ENCODE assay signal across 20 cellular contexts in the genomic region with DNA sequence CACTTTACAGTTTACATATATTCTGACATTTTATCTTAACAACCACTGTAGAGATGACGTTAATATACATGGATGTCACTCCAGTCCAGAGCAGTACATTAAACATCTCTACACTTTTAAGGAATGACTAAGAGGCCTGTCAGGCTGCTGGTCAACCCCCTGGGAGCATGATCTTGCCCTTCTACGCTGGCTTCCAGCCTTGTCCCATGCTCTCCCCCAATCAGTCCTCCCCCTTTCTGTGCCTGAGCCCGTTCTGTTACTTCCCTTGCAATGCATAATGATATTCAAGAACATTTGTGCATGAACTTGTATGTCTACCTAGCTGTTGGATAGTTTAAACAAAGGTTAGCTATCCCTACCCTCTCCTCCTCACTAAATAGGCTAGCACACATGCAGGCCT. TPM values are rescaled to one million over a fixed set of nuclear protein-coding genes. Genes with fewer than 3 reads are reported as not detected.
"Had no signal": no experiment of that assay in that cellular context is flagged by ENCODE, and none has a peak within 500 bp of the region (broad histone marks: within the 10 kb centered on the region; RNA-seq: fewer than 3 reads in every experiment).

No MANE protein-coding gene starts in this region.

- H3K36me3 ChIP-seq: esophagus muscularis mucosa, lower lobe of right lung, thyroid gland had no signal

- H3K27ac ChIP-seq: esophagus muscularis mucosa, foreskin keratinocyte, lower lobe of right lung, thyroid gland had no signal

- ATAC-seq: activated CD8-positive, alpha-beta memory T cell treated with anti-CD3 and anti-CD28 coated beads, Interleukin-2, amount 10 ng/mL, durations not matched to agents 7 days and 5 days; activated naive CD8-positive, alpha-beta T cell treated with anti-CD3 and anti-CD28 coated beads, Interleukin-2, amount 50 U/mL, for 24 hours; foreskin keratinocyte; lower lobe of right lung had no signal

- H3K27ac Mint-ChIP-seq: activated CD4-positive, alpha-beta memory T cell treated with anti-CD3 and anti-CD28 coated beads, Interleukin-2, amount 10 ng/mL, durations not matched to agents 7 days and 5 days; activated CD8-positive, alpha-beta memory T cell treated with anti-CD3 and anti-CD28 coated beads, Interleukin-2, amount 10 ng/mL, durations not matched to agents 7 days and 5 days; activated naive CD4-positive, alpha-beta T cell treated with anti-CD3 and anti-CD28 coated beads for 36 hours; activated naive CD8-positive, alpha-beta T cell treated with anti-CD3 and anti-CD28 coated beads, Interleukin-2, amount 50 U/mL, for 24 hours; activated T-helper 2 cell treated with anti-CD3 and anti-CD28 coated beads, Interferon-gamma antibody, Interleukin-2, Interleukin-4, amounts not matched to agents 10 μg/mL and 5 μg/mL and 100 μg/mL, durations not matched to agents 14 hours and 24 hours and 36 hours; mesothelial cell of epicardium; nephron had no signal

- H3K27me3 ChIP-seq: esophagus muscularis mucosa, foreskin keratinocyte, thyroid gland had no signal

- H3K4me1 Mint-ChIP-seq: activated CD4-positive, alpha-beta memory T cell treated with anti-CD3 and anti-CD28 coated beads, Interleukin-2, amount 10 ng/mL, durations not matched to agents 7 days and 5 days; activated CD8-positive, alpha-beta memory T cell treated with anti-CD3 and anti-CD28 coated beads, Interleukin-2, amount 10 ng/mL, durations not matched to agents 7 days and 5 days; activated naive CD8-positive, alpha-beta T cell treated with anti-CD3 and anti-CD28 coated beads, Interleukin-2, amount 50 U/mL, for 24 hours; mesothelial cell of epicardium had no signal

- H3K4me3 ChIP-seq: esophagus muscularis mucosa, lower lobe of right lung, thyroid gland had no signal

- H3K27me3 Mint-ChIP-seq: activated CD4-positive, alpha-beta memory T cell treated with anti-CD3 and anti-CD28 coated beads, Interleukin-2, amount 10 ng/mL, durations not matched to agents 7 days and 5 days; activated CD8-positive, alpha-beta memory T cell treated with anti-CD3 and anti-CD28 coated beads, Interleukin-2, amount 10 ng/mL, durations not matched to agents 7 days and 5 days; activated naive CD8-positive, alpha-beta T cell treated with anti-CD3 and anti-CD28 coated beads, Interleukin-2, amount 50 U/mL, for 24 hours had no signal

- DNase-seq: activated CD4-positive, alpha-beta memory T cell treated with anti-CD3 and anti-CD28 coated beads, Interleukin-2, amount 10 ng/mL, durations not matched to agents 7 days and 5 days; activated CD4-positive, alpha-beta T cell treated with anti-CD3 and anti-CD28 coated beads for 48 hours; activated CD4-positive, CD25-positive, alpha-beta regulatory T cell; activated CD8-positive, alpha-beta memory T cell treated with anti-CD3 and anti-CD28 coated beads, Interleukin-2, amount 10 ng/mL, durations not matched to agents 7 days and 5 days; activated naive CD4-positive, alpha-beta T cell treated with anti-CD3 and anti-CD28 coated beads for 36 hours; activated naive CD8-positive, alpha-beta T cell treated with anti-CD3 and anti-CD28 coated beads, Interleukin-2, amount 50 U/mL, for 24 hours; anterior cingulate cortex; effector CD4-positive, alpha-beta T cell; foreskin keratinocyte; lower lobe of right lung; nucleus accumbens; posterior cingulate gyrus; retina; stimulated activated naive CD4-positive, alpha-beta T cell; thyroid gland had no signal

- H3K9me3 Mint-ChIP-seq: nephron had no signal

- H3K36me3 Mint-ChIP-seq: activated CD8-positive, alpha-beta memory T cell treated with anti-CD3 and anti-CD28 coated beads, Interleukin-2, amount 10 ng/mL, durations not matched to agents 7 days and 5 days; mesothelial cell of epicardium had no signal

- H3K4me3 Mint-ChIP-seq: activated CD4-positive, alpha-beta memory T cell treated with anti-CD3 and anti-CD28 coated beads, Interleukin-2, amount 10 ng/mL, durations not matched to agents 7 days and 5 days; activated CD8-positive, alpha-beta memory T cell treated with anti-CD3 and anti-CD28 coated beads, Interleukin-2, amount 10 ng/mL, durations not matched to agents 7 days and 5 days; activated naive CD4-positive, alpha-beta T cell treated with anti-CD3 and anti-CD28 coated beads for 36 hours; activated naive CD8-positive, alpha-beta T cell treated with anti-CD3 and anti-CD28 coated beads, Interleukin-2, amount 50 U/mL, for 24 hours; mesothelial cell of epicardium; nephron had no signal

RNA-seq across cellular contexts. Expression of gene PLCB4, which starts 40.5 kb away (rescaled TPM):
- total RNA-seq: activated CD4-positive, alpha-beta memory T cell treated with anti-CD3 and anti-CD28 coated beads, Interleukin-2, amount 10 ng/mL, durations not matched to agents 7 days and 5 days; activated CD8-positive, alpha-beta memory T cell treated with anti-CD3 and anti-CD28 coated beads, Interleukin-2, amount 10 ng/mL, durations not matched to agents 7 days and 5 days; activated naive CD4-positive, alpha-beta T cell treated with anti-CD3 and anti-CD28 coated beads for 36 hours; activated T-helper 2 cell treated with anti-CD3 and anti-CD28 coated beads, Interferon-gamma antibody, Interleukin-2, Interleukin-4, amounts not matched to agents 10 μg/mL and 5 μg/mL and 100 μg/mL, durations not matched to agents 14 hours and 24 hours and 36 hours; T-helper 2 cell treated with Interferon-gamma antibody and Interleukin-4, amounts not matched to agents 100 ng/mL and 5 ng/mL, for 36 hours had no signal
